Comparison of ENCODE assay signal across 18 cellular contexts in genomic region chr15:75355369-75355768, GRCh38. TPM values are rescaled to one million over a fixed set of nuclear protein-coding genes. Genes with fewer than 3 reads are reported as not detected.
A peak's percentile ranks its signal among the peaks of the same experiment; 100 is the strongest.
DNase-seq lines count a peak whose midpoint lies in the region; ATAC-seq and TF ChIP-seq lines count a peak whose summit lies in the region.
"Had no signal": no experiment of that assay in that cellular context is flagged by ENCODE, and none has a peak within 500 bp of the region (broad histone marks: within the 10 kb centered on the region; RNA-seq: fewer than 3 reads in every experiment).

No MANE protein-coding gene starts in this region.

- H3K27ac ChIP-seq in CD4-positive, alpha-beta T cell (ENCODE audit: low read depth, low read length): no peak overlapping the region
- no peak overlapping the region for H3K27ac ChIP-seq in osteoblast (ENCODE audit: low read depth, low read length)
- H3K27ac ChIP-seq: GM23248 had no signal

- intact Hi-C loops in CD4-positive, alpha-beta T cell (cut with DNase I, micrococcal nuclease): no loop called here

- no peak for DNase-seq in CD4-positive, alpha-beta T cell
- peak; percentile 15 for DNase-seq in GM13977 (ENCODE audit: low spot score)
- no peak for DNase-seq in immature natural killer cell
- DNase-seq in osteoblast (ENCODE audit: insufficient read length, low spot score, missing footprints): peak; percentile 68
- no peak for DNase-seq in NOMO-1 (lab: John Stamatoyannopoulos, UW; ENCODE audit: unreplicated experiment in 2 of 2)
- no peak for DNase-seq in NCI-H69 (lab: John Stamatoyannopoulos, UW)
- no peak for DNase-seq in retina
- no peak for DNase-seq in ecto neural progenitor cell (ENCODE audit: low spot score)
- DNase-seq: C1 segment of cervical spinal cord; Caco-2; CD8-positive, alpha-beta T cell; DMS153; EL; GDM1; GM23248; H9 had no signal

- no peak overlapping the region for H3K4me2 ChIP-seq in osteoblast (ENCODE audit: insufficient read depth, low read length)

- H3K9me3 Mint-ChIP-seq in CD4-positive, alpha-beta T cell: no peaks in the 10 kb centered on the region
- H3K9me3 Mint-ChIP-seq in immature natural killer cell: peaks cover 0 to under 1% (median 0%) of the 10 kb centered on the region in 6 donors
- H3K9me3 Mint-ChIP-seq: CD8-positive, alpha-beta T cell; H9 had no signal

- H2AFZ ChIP-seq in osteoblast (ENCODE audit: low read length): no peak overlapping the region
- H2AFZ ChIP-seq: GM23248 had no signal

- no peaks in the 10 kb centered on the region for H3K79me2 ChIP-seq in osteoblast (ENCODE audit: insufficient read depth, low read length)

- H3K27ac Mint-ChIP-seq in CD4-positive, alpha-beta T cell: peak overlapping the region; percentile 39
- H3K27ac Mint-ChIP-seq in immature natural killer cell: peak overlapping the region; percentile 70 to 98 (median 78)
- H3K27ac Mint-ChIP-seq: CD8-positive, alpha-beta T cell; H9 had no signal

- TF ChIP-seq CTCF in CD4-positive, alpha-beta T cell (IDR thresholded peaks at IDR 0.05): no peak
- TF ChIP-seq CTCF in GM13977 (IDR thresholded peaks at IDR 0.05; ENCODE audit: extremely low read depth, insufficient read depth, missing control alignments) (no peak), osteoblast (IDR thresholded peaks at IDR 0.05; ENCODE audit: extremely low read depth, low read depth, low read length) (no peak)

- no peaks in the 10 kb centered on the region for H3K4me1 ChIP-seq in osteoblast (ENCODE audit: insufficient read depth, low read length)
- H3K4me1 ChIP-seq: Caco-2 had no signal

- POLR2A ChIA-PET in CD4-positive, alpha-beta T cell (lab: Charles Lee): interaction anchor here (9.6 kb wide), 1 partner anchor 13 kb away, joined by 146 read pairs; the partner anchor contains the start of gene MAN2C1

- no peaks in the 10 kb centered on the region for H3K27me3 ChIP-seq in CD4-positive, alpha-beta T cell (ENCODE audit: control insufficient read depth, insufficient read depth, low read length)
- H3K27me3 ChIP-seq in osteoblast (ENCODE audit: insufficient read depth, low read length): no peaks in the 10 kb centered on the region

- H3K27me3 Mint-ChIP-seq in CD4-positive, alpha-beta T cell: no peaks in the 10 kb centered on the region
- H3K27me3 Mint-ChIP-seq in immature natural killer cell (ENCODE audit: low read depth in 3 of 3): peaks cover 5 to 9% (median 7%) of the 10 kb centered on the region in 3 donors

- H3K36me3 ChIP-seq in osteoblast (ENCODE audit: insufficient read depth, low read length): peaks cover 33% of the 10 kb centered on the region

- in situ Hi-C loops in GM13977 (cut with MboI; ENCODE audit: low pct_unique_long_range_greater_than_20kb, low sequenced_read_pairs, unreplicated experiment): loop anchor here (25.0 kb wide), 1 partner anchor 282 kb away; the partner anchor contains the start of genes IMP3, SNUPN and SNX33

- H3K4me3 ChIP-seq in osteoblast (ENCODE audit: insufficient read depth, low read length): no peak overlapping the region
- H3K4me3 ChIP-seq: GM12878, GM23248 had no signal

- CTCF ChIA-PET in CD4-positive, alpha-beta T cell (lab: Charles Lee): no interaction called here

- H3K4me3 Mint-ChIP-seq in CD4-positive, alpha-beta T cell: no peak overlapping the region
- H3K4me3 Mint-ChIP-seq in immature natural killer cell: no peak overlapping the region
- H3K4me3 Mint-ChIP-seq: CD8-positive, alpha-beta T cell; H9 had no signal

- H3K4me1 Mint-ChIP-seq in CD4-positive, alpha-beta T cell (ENCODE audit: low read depth): peaks cover 10% of the 10 kb centered on the region
- H3K4me1 Mint-ChIP-seq in immature natural killer cell: peaks cover 11 to 15% of the 10 kb centered on the region in 2 donors
- H3K4me1 Mint-ChIP-seq: H9 had no signal

- peaks cover 3% of the 10 kb centered on the region for H4K20me1 ChIP-seq in osteoblast (ENCODE audit: insufficient read depth, low read length)

- H3K36me3 Mint-ChIP-seq in CD4-positive, alpha-beta T cell (ENCODE audit: low read depth): peaks cover 26% of the 10 kb centered on the region
- H3K36me3 Mint-ChIP-seq in immature natural killer cell: peaks cover 0 to 13% (median 0%) of the 10 kb centered on the region in 3 donors

- no peaks in the 10 kb centered on the region for H3K9me3 ChIP-seq in CD4-positive, alpha-beta T cell (ENCODE audit: control insufficient read depth, low read length)
- H3K9me3 ChIP-seq in osteoblast (ENCODE audit: low read depth, low read length): no peaks in the 10 kb centered on the region
- H3K9me3 ChIP-seq: Caco-2 had no signal

- no peak for ATAC-seq in CD4-positive, alpha-beta T cell (ENCODE audit: poor library complexity)
- ATAC-seq: CD8-positive, alpha-beta T cell; GM12878; HCT116 had no signal

RNA-seq across cellular contexts. Expression of gene NEIL1, which starts 8.5 kb away (rescaled TPM):
- total RNA-seq in CD4-positive, alpha-beta T cell: 10 to 100 TPM; 30.5 to 30.6 TPM
- polyA plus RNA-seq in immature natural killer cell: 10 to 100 TPM; 20.7 to 23.8 (median 22.4) TPM
- total RNA-seq in osteoblast: 3.6 and 5.0 TPM in 2 replicates

RNA-seq across cellular contexts. Expression of gene MAN2C1, which starts 13.0 kb away (rescaled TPM):
- 100 to 1,000 TPM; 519 to 546 TPM for total RNA-seq in CD4-positive, alpha-beta T cell
- 10 to 100 TPM; 25.6 to 50.8 (median 30.1) TPM for polyA plus RNA-seq in immature natural killer cell
- 123 and 142 TPM in 2 replicates for total RNA-seq in osteoblast

RNA-seq across cellular contexts. Expression of gene COMMD4, which starts 19.5 kb away (rescaled TPM):
- total RNA-seq in CD4-positive, alpha-beta T cell: 10 to 100 TPM; 10.8 to 12.1 TPM
- polyA plus RNA-seq in immature natural killer cell: 100 to 1,000 TPM in 1 of 3 donors, 10 to 100 TPM in 2; 83.4 to 103 (median 94.4) TPM
- 67.2 and 68.4 TPM in 2 replicates for total RNA-seq in osteoblast

Comparison
In these comparisons a context has a peak if more than half of its experiments do, and no peak if none do; other contexts are left out.
1. DNase-seq: peak in GM13977 (single experiment) and osteoblast (single experiment); none in CD4-positive, alpha-beta T cell (0 of 10), immature natural killer cell (0 of 3), NOMO-1 (0 of 2), NCI-H69 (single experiment), retina (single experiment) and ecto neural progenitor cell (single experiment).